ENCODE assay signal across 1 cellular context in the genomic region with DNA sequence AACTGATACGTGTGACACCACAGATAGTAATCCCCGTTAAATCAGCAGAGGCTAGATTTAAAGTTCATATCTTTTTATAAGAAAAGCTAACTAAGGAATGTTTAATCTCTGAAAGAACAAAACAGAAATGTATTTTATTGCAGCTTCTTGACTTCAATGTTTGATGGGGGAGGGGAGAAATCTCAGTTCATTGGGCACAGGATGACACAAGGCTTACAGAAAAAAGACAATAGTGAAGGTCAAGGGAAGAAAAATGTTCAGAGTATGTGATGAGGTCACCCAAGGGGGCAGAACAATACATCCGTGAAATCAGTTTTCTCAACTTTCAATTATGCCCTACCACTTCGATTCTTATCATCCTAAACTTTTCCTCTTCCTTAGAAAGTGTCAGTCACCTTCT.
A peak's percentile ranks its signal among the peaks of the same experiment; 100 is the strongest.
TF ChIP-seq lines count a peak whose summit lies in the region.

No MANE protein-coding gene starts in this region.

TF ChIP-seq in K562, 482 proteins besides CTCF, POLR2A, EP300 and RAD21 (continued from another document):
- TF ChIP-seq THAP7 (CRISPR knock-in tag; IDR thresholded peaks at IDR 0.05) (no peak), ESRRA (IDR thresholded peaks at IDR 0.05; ENCODE audit: borderline replicate concordance, low read depth) (peak; percentile 58; the same call in 1 of the 2 replicates), RB1 (IDR thresholded peaks at IDR 0.05; ENCODE audit: low read depth) (no peak), SOX6 (IDR thresholded peaks at IDR 0.05) (peak; percentile 72), SAFB2 (IDR thresholded peaks at IDR 0.05; ENCODE audit: borderline replicate concordance, low read depth, low read length, severe bottlenecking) (no peak), NCOR1 (IDR thresholded peaks at IDR 0.05) (no peak), RERE (CRISPR knock-in tag; IDR thresholded peaks at IDR 0.05; ENCODE audit: borderline replicate concordance) (no peak), CREB1 (IDR thresholded peaks at IDR 0.05) (no peak), CREB1 (CRISPR knock-in tag; IDR thresholded peaks at IDR 0.05) (no peak), ZNF212 (CRISPR knock-in tag; IDR thresholded peaks at IDR 0.05) (no peak), KDM1A (IDR thresholded peaks at IDR 0.05) (peak; percentile 39 to 43; a peak in 2 of 4 replicates), COPS2 (conservative IDR thresholded peaks at IDR 0.05) (no peak), XRCC3 (IDR thresholded peaks at IDR 0.05) (no peak)
- TF ChIP-seq, protein P1, sequence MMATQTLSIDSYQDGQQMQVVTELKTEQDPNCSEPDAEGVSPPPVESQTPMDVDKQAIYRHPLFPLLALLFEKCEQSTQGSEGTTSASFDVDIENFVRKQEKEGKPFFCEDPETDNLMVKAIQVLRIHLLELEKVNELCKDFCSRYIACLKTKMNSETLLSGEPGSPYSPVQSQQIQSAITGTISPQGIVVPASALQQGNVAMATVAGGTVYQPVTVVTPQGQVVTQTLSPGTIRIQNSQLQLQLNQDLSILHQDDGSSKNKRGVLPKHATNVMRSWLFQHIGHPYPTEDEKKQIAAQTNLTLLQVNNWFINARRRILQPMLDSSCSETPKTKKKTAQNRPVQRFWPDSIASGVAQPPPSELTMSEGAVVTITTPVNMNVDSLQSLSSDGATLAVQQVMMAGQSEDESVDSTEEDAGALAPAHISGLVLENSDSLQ (IDR thresholded peaks at IDR 0.05): peak; percentile 39; the same call in 1 of the 2 replicates
